1 cellular context compared by ENCODE assay signal in the genomic region with DNA sequence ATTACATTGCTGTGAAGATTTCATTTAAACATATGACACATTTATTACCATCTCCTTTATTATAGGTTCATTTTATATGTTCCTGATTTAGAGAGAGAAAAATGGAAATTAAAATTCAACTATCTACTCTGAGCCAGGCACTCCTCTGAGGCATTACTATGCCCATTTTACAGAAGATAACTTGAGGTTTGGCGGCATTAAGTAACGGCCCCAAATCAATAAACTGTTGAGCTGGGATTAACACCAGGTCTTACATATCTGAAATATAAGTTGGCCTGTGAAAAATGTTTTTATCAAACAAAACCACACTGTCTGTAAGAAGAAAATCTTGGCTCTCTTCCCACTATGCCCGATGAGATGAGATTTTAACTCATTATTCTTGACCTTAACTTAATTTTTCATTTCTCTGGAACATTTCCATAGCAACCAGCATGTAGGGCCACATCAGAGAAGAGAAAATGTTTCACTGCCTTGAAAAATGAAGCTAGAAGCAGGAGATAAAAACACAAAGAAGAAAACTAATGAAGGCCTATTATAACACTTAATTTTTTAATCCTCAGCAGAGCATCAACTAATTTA.
TF ChIP-seq lines count a peak whose summit lies in the region.

No MANE protein-coding gene starts in this region.

TF ChIP-seq in SK-N-SH, 30 proteins besides CTCF, POLR2A, EP300 and RAD21 (continued from another document):
- TF ChIP-seq RFX5 (IDR thresholded peaks at IDR 0.05; ENCODE audit: low read length): peak; percentile 49; the same call in 1 of the 2 replicates
- peak; percentile 78 for TF ChIP-seq RCOR1 (IDR thresholded peaks at IDR 0.05; ENCODE audit: low read length)
- no peak for TF ChIP-seq ELF1 (IDR thresholded peaks at IDR 0.05)
- TF ChIP-seq NFIC (IDR thresholded peaks at IDR 0.05; ENCODE audit: borderline replicate concordance): peak; percentile 70; the same call in 1 of the 2 replicates
- TF ChIP-seq TCF12 (IDR thresholded peaks at IDR 0.05): peak; percentile 43; the same call in 1 of the 2 replicates
- TF ChIP-seq FOSL2 (IDR thresholded peaks at IDR 0.05; ENCODE audit: borderline replicate concordance, low read depth): no peak
- peak; percentile 73 for TF ChIP-seq GATA2 (CRISPR knock-in tag; IDR thresholded peaks at IDR 0.05)
- TF ChIP-seq, protein P1, sequence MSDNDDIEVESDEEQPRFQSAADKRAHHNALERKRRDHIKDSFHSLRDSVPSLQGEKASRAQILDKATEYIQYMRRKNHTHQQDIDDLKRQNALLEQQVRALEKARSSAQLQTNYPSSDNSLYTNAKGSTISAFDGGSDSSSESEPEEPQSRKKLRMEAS (IDR thresholded peaks at IDR 0.05; ENCODE audit: low read depth): no peak
- TF ChIP-seq, protein P2, sequence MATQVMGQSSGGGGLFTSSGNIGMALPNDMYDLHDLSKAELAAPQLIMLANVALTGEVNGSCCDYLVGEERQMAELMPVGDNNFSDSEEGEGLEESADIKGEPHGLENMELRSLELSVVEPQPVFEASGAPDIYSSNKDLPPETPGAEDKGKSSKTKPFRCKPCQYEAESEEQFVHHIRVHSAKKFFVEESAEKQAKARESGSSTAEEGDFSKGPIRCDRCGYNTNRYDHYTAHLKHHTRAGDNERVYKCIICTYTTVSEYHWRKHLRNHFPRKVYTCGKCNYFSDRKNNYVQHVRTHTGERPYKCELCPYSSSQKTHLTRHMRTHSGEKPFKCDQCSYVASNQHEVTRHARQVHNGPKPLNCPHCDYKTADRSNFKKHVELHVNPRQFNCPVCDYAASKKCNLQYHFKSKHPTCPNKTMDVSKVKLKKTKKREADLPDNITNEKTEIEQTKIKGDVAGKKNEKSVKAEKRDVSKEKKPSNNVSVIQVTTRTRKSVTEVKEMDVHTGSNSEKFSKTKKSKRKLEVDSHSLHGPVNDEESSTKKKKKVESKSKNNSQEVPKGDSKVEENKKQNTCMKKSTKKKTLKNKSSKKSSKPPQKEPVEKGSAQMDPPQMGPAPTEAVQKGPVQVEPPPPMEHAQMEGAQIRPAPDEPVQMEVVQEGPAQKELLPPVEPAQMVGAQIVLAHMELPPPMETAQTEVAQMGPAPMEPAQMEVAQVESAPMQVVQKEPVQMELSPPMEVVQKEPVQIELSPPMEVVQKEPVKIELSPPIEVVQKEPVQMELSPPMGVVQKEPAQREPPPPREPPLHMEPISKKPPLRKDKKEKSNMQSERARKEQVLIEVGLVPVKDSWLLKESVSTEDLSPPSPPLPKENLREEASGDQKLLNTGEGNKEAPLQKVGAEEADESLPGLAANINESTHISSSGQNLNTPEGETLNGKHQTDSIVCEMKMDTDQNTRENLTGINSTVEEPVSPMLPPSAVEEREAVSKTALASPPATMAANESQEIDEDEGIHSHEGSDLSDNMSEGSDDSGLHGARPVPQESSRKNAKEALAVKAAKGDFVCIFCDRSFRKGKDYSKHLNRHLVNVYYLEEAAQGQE (IDR thresholded peaks at IDR 0.05; ENCODE audit: low read depth, low read length): no peak
